31 cellular contexts compared by ENCODE assay signal in genomic region chr15:92197761-92198160, GRCh38.
"Had no signal": no experiment of that assay in that cellular context is flagged by ENCODE, and none has a peak within 500 bp of the region (broad histone marks: within the 10 kb centered on the region; RNA-seq: fewer than 3 reads in every experiment).

No MANE protein-coding gene starts in this region.

- H3K4me1 Mint-ChIP-seq: activated naive CD8-positive, alpha-beta T cell treated with anti-CD3 and anti-CD28 coated beads for 36 hours; naive thymus-derived CD8-positive, alpha-beta T cell; neural crest cell; stimulated activated naive B cell treated with anti-CD40 and anti-IgM and Interleukin-4, amounts not matched to agents 10 μg/mL and 1 μg/mL and 100 μg/mL, for 72 hours had no signal

- H3K27me3 Mint-ChIP-seq: activated naive CD8-positive, alpha-beta T cell treated with anti-CD3 and anti-CD28 coated beads for 36 hours; stimulated activated naive B cell treated with anti-CD40 and anti-IgM and Interleukin-4, amounts not matched to agents 10 μg/mL and 1 μg/mL and 100 μg/mL, for 72 hours had no signal

- H3K4me3 ChIP-seq: adrenal gland, body of pancreas, gastrocnemius medialis, prostate gland, skin epidermis, stomach, suprapubic skin, tibial artery had no signal

- H3K27me3 ChIP-seq: adrenal gland, body of pancreas, gastrocnemius medialis, stomach, suprapubic skin, tibial artery had no signal

- H3K9me3 ChIP-seq: adrenal gland, body of pancreas, gastrocnemius medialis, prostate gland, stomach, suprapubic skin, tibial artery had no signal

- DNase-seq: activated CD4-positive, alpha-beta T cell treated with anti-CD3 and anti-CD28 coated beads for 48 hours; activated CD4-positive, alpha-beta T cell treated with anti-CD3 and anti-CD28 coated beads, Interleukin-2, amount 50 U/mL, for 48 hours; activated CD8-positive, alpha-beta memory T cell treated with anti-CD3 and anti-CD28 coated beads for 24 hours; activated effector memory CD4-positive, alpha-beta T cell treated with Interleukin-2 at 50 U/mL for 16 hours; activated naive CD4-positive, alpha-beta T cell treated with Interleukin-2 at 50 U/mL for 16 hours; activated naive CD8-positive, alpha-beta T cell treated with anti-CD3 and anti-CD28 coated beads for 36 hours; adrenal gland; aorta; body of pancreas; dermis blood vessel endothelial cell; effector CD8-positive, alpha-beta T cell; gastrocnemius medialis; glutamatergic neuron; islet precursor cell; left ventricle myocardium superior; midbrain; naive thymus-derived CD8-positive, alpha-beta T cell; retina; stimulated activated CD4-positive, alpha-beta T cell treated with anti-CD3 and anti-CD28 coated beads, Interleukin-4, amount 100 ng/mL, for 4 hours; stimulated activated CD8-positive, alpha-beta memory T cell treated with anti-CD3 and anti-CD28 coated beads, Interleukin-4, amount 100 ng/mL, for 48 hours; stimulated activated naive B cell treated with anti-CD40 and anti-IgM and Interleukin-4, amounts not matched to agents 10 μg/mL and 1 μg/mL and 100 μg/mL, for 72 hours; stomach; tibial artery had no signal

- H3K27ac ChIP-seq: adrenal gland, body of pancreas, epithelial cell of prostate, gastrocnemius medialis, prostate gland, skin epidermis, stomach, suprapubic skin, tibial artery, VCaP had no signal

- H3K36me3 Mint-ChIP-seq: activated naive CD8-positive, alpha-beta T cell treated with anti-CD3 and anti-CD28 coated beads for 36 hours; naive thymus-derived CD8-positive, alpha-beta T cell; stimulated activated naive B cell treated with anti-CD40 and anti-IgM and Interleukin-4, amounts not matched to agents 10 μg/mL and 1 μg/mL and 100 μg/mL, for 72 hours had no signal

- H3K4me1 ChIP-seq: adrenal gland, body of pancreas, gastrocnemius medialis, prostate gland, stomach, suprapubic skin, tibial artery had no signal

- H3K27ac Mint-ChIP-seq: activated naive CD8-positive, alpha-beta T cell treated with anti-CD3 and anti-CD28 coated beads for 36 hours; naive thymus-derived CD8-positive, alpha-beta T cell; stimulated activated naive B cell treated with anti-CD40 and anti-IgM and Interleukin-4, amounts not matched to agents 10 μg/mL and 1 μg/mL and 100 μg/mL, for 72 hours had no signal

- ATAC-seq: activated CD4-positive, CD25-positive, alpha-beta regulatory T cell treated with anti-CD3 and anti-CD28 coated beads, Interleukin-2, amount 50 U/mL, for 24 hours; body of pancreas; gastrocnemius medialis; left ventricle myocardium superior; naive thymus-derived CD8-positive, alpha-beta T cell; sciatic nerve; stimulated activated naive B cell treated with anti-CD40 and anti-IgM and Interleukin-4, amounts not matched to agents 10 μg/mL and 1 μg/mL and 100 μg/mL, for 72 hours had no signal

- H3K4me3 Mint-ChIP-seq: activated naive CD8-positive, alpha-beta T cell treated with anti-CD3 and anti-CD28 coated beads for 36 hours; naive thymus-derived CD8-positive, alpha-beta T cell; neural crest cell; stimulated activated naive B cell treated with anti-CD40 and anti-IgM and Interleukin-4, amounts not matched to agents 10 μg/mL and 1 μg/mL and 100 μg/mL, for 72 hours had no signal

- H3K36me3 ChIP-seq: adrenal gland, gastrocnemius medialis, prostate gland, stomach, suprapubic skin, tibial artery had no signal
